20 cellular contexts compared by ENCODE assay signal in genomic region chr10:98047009-98047741, GRCh38. TPM values are rescaled to one million over a fixed set of nuclear protein-coding genes. Genes with fewer than 3 reads are reported as not detected.
A peak's percentile ranks its signal among the peaks of the same experiment; 100 is the strongest.
DNase-seq lines count a peak whose midpoint lies in the region; ATAC-seq and TF ChIP-seq lines count a peak whose summit lies in the region.
"Had no signal": no experiment of that assay in that cellular context is flagged by ENCODE, and none has a peak within 500 bp of the region (broad histone marks: within the 10 kb centered on the region; RNA-seq: fewer than 3 reads in every experiment).

No MANE protein-coding gene starts in this region.

- peaks cover 44% of the 10 kb centered on the region for H3K27me3 Mint-ChIP-seq in activated naive CD4-positive, alpha-beta T cell treated with anti-CD3 and anti-CD28 coated beads, Interleukin-2, amount 10 ng/mL, durations not matched to agents 7 days and 5 days

- H3K27ac ChIP-seq in aorta (ENCODE audit: low read depth in 1 of 2, low read length in 2 of 2) (no peak overlapping the region), sigmoid colon (no peak overlapping the region)
- H3K27ac ChIP-seq: 22Rv1, lower lobe of right lung, upper lobe of left lung had no signal

- TF ChIP-seq EP300 in sigmoid colon (IDR thresholded peaks at IDR 0.05) = no peak

- no peaks in the 10 kb centered on the region for H3K36me3 ChIP-seq in aorta (ENCODE audit: control insufficient read depth in 1 of 2, insufficient read depth in 2 of 2, low read length in 1 of 2)
- H3K36me3 ChIP-seq in sigmoid colon = no peaks in the 10 kb centered on the region
- H3K36me3 ChIP-seq: lower lobe of right lung, upper lobe of left lung had no signal

- peak; percentile 27 for ATAC-seq in left lobe of liver
- peak; percentile 64 for ATAC-seq in aorta (ENCODE audit: low FRiP score)
- ATAC-seq in GM18505 (IDR thresholded peaks at IDR 0.05; ENCODE audit: unreplicated experiment) = no peak
- ATAC-seq: activated naive CD8-positive, alpha-beta T cell treated with anti-CD3 and anti-CD28 coated beads, Interleukin-2, amount 50 U/mL, for 24 hours; HCT116; lower lobe of right lung; stimulated activated memory B cell treated with anti-CD40 and anti-IgM and Interleukin-4, amounts not matched to agents 10 μg/mL and 1 μg/mL and 100 μg/mL, for 72 hours had no signal

- intact Hi-C loops in aorta (cut with DNase I) = loop anchor here in 1 of 2 donors (5.0 kb wide), 1 partner anchor 255 kb away; no protein-coding TSS in a partner anchor
- intact Hi-C loops in sigmoid colon (cut with DNase I) = loop anchor here (10.0 kb wide), 1 partner anchor 252 kb away; no protein-coding TSS in a partner anchor

- no peak overlapping the region for H3K27ac Mint-ChIP-seq in activated naive CD4-positive, alpha-beta T cell treated with anti-CD3 and anti-CD28 coated beads, Interleukin-2, amount 10 ng/mL, durations not matched to agents 7 days and 5 days
- H3K27ac Mint-ChIP-seq: activated naive CD8-positive, alpha-beta T cell treated with anti-CD3 and anti-CD28 coated beads, Interleukin-2, amount 50 U/mL, for 24 hours; CD14-positive monocyte; stimulated activated memory B cell treated with anti-CD40 and anti-IgM and Interleukin-4, amounts not matched to agents 10 μg/mL and 1 μg/mL and 100 μg/mL, for 72 hours; T-helper 1 cell treated with Interleukin-12 subunit alpha and Interleukin-12 subunit beta and Interleukin-4 antibody, amounts not matched to agents 30 μg/mL and 1 μg/mL, for 36 hours had no signal

- CTCF ChIA-PET in activated naive CD4-positive, alpha-beta T cell treated with anti-CD3 and anti-CD28 coated beads, Interleukin-2, amount 10 ng/mL, durations not matched to agents 7 days and 5 days (lab: Charles Lee) = interaction anchor here (0.6 to 2.2 kb wide), 3 partner anchors 98 to 246 kb away, joined by 3 to 8 read pairs (median 3); no protein-coding TSS in a partner anchor

- H3K36me3 Mint-ChIP-seq in activated naive CD4-positive, alpha-beta T cell treated with anti-CD3 and anti-CD28 coated beads, Interleukin-2, amount 10 ng/mL, durations not matched to agents 7 days and 5 days = no peaks in the 10 kb centered on the region
- H3K36me3 Mint-ChIP-seq: CD14-positive monocyte; stimulated activated memory B cell treated with anti-CD40 and anti-IgM and Interleukin-4, amounts not matched to agents 10 μg/mL and 1 μg/mL and 100 μg/mL, for 72 hours had no signal

- peak; percentile 7 for DNase-seq in NCI-H82 (lab: John Stamatoyannopoulos, UW)
- no peak for DNase-seq in NCI-H82 treated with DMSO at 0.1 percent for 48 hours (lab: John Stamatoyannopoulos, UW; ENCODE audit: unreplicated experiment)
- DNase-seq in fibroblast of the aortic adventitia (ENCODE audit: low read depth) = peak; percentile 35
- DNase-seq in left lobe of liver (ENCODE audit: low spot score) = no peak
- DNase-seq in aorta = no peak
- DNase-seq in activated naive CD4-positive, alpha-beta T cell treated with anti-CD3 and anti-CD28 coated beads, Interleukin-2, amount 10 ng/mL, durations not matched to agents 7 days and 5 days = no peak
- DNase-seq in sigmoid colon = no peak
- DNase-seq: activated naive CD8-positive, alpha-beta T cell treated with anti-CD3 and anti-CD28 coated beads, Interleukin-2, amount 50 U/mL, for 24 hours; central memory CD4-positive, alpha-beta T cell; lower lobe of right lung; NCI-H2227 treated with DMSO at 0.1 percent for 48 hours; upper lobe of left lung had no signal

- H3K27me3 ChIP-seq in aorta (ENCODE audit: control insufficient read depth in 1 of 2, insufficient read depth in 2 of 2, low read length in 1 of 2) (peaks cover 0 to 3% of the 10 kb centered on the region in 2 donors), sigmoid colon (peaks cover 0 to 13% (median 0%) of the 10 kb centered on the region in 3 donors)
- H3K27me3 ChIP-seq: upper lobe of left lung had no signal

- H3K4me3 ChIP-seq in fibroblast of the aortic adventitia (ENCODE audit: low read depth, low read length) (no peak overlapping the region), aorta (ENCODE audit: low read length in 2 of 2) (no peak overlapping the region), sigmoid colon (no peak overlapping the region)
- H3K4me3 ChIP-seq: lower lobe of right lung, upper lobe of left lung had no signal

- no peaks in the 10 kb centered on the region for H3K9me3 Mint-ChIP-seq in activated naive CD4-positive, alpha-beta T cell treated with anti-CD3 and anti-CD28 coated beads, Interleukin-2, amount 10 ng/mL, durations not matched to agents 7 days and 5 days
- H3K9me3 Mint-ChIP-seq: activated naive CD8-positive, alpha-beta T cell treated with anti-CD3 and anti-CD28 coated beads, Interleukin-2, amount 50 U/mL, for 24 hours; stimulated activated memory B cell treated with anti-CD40 and anti-IgM and Interleukin-4, amounts not matched to agents 10 μg/mL and 1 μg/mL and 100 μg/mL, for 72 hours; T-helper 1 cell treated with Interleukin-12 subunit alpha and Interleukin-12 subunit beta and Interleukin-4 antibody, amounts not matched to agents 30 μg/mL and 1 μg/mL, for 36 hours had no signal

- H3K4me1 ChIP-seq in aorta (ENCODE audit: control insufficient read depth in 1 of 2, insufficient read depth in 2 of 2, low read length in 2 of 2) (no peaks in the 10 kb centered on the region), sigmoid colon (no peaks in the 10 kb centered on the region)
- H3K4me1 ChIP-seq: lower lobe of right lung, upper lobe of left lung had no signal

- TF ChIP-seq POLR2A in sigmoid colon (IDR thresholded peaks at IDR 0.05) (no peak), GM18505 (IDR thresholded peaks at IDR 0.05; ENCODE audit: borderline replicate concordance, extremely low read depth, insufficient read depth, insufficient read length) (no peak)

- no peaks in the 10 kb centered on the region for H3K9me3 ChIP-seq in aorta (ENCODE audit: control insufficient read depth, low read length)
- no peaks in the 10 kb centered on the region for H3K9me3 ChIP-seq in sigmoid colon
- H3K9me3 ChIP-seq: lower lobe of right lung, upper lobe of left lung had no signal

- no peak overlapping the region for H3K4me3 Mint-ChIP-seq in activated naive CD4-positive, alpha-beta T cell treated with anti-CD3 and anti-CD28 coated beads, Interleukin-2, amount 10 ng/mL, durations not matched to agents 7 days and 5 days
- H3K4me3 Mint-ChIP-seq: activated naive CD8-positive, alpha-beta T cell treated with anti-CD3 and anti-CD28 coated beads, Interleukin-2, amount 50 U/mL, for 24 hours; CD14-positive monocyte; stimulated activated memory B cell treated with anti-CD40 and anti-IgM and Interleukin-4, amounts not matched to agents 10 μg/mL and 1 μg/mL and 100 μg/mL, for 72 hours; T-helper 1 cell treated with Interleukin-12 subunit alpha and Interleukin-12 subunit beta and Interleukin-4 antibody, amounts not matched to agents 30 μg/mL and 1 μg/mL, for 36 hours had no signal

- TF ChIP-seq CTCF in fibroblast of the aortic adventitia (IDR thresholded peaks at IDR 0.05; ENCODE audit: insufficient read depth, low read length) (no peak), sigmoid colon (IDR thresholded peaks at IDR 0.05) (no peak)

- no peaks in the 10 kb centered on the region for H3K4me1 Mint-ChIP-seq in activated naive CD4-positive, alpha-beta T cell treated with anti-CD3 and anti-CD28 coated beads, Interleukin-2, amount 10 ng/mL, durations not matched to agents 7 days and 5 days
- H3K4me1 Mint-ChIP-seq: activated naive CD8-positive, alpha-beta T cell treated with anti-CD3 and anti-CD28 coated beads, Interleukin-2, amount 50 U/mL, for 24 hours had no signal

- WGBS in aorta, 2 donors = 34 to 35% methylated on average over 7 of the region's 7 CpGs
- 51 to 59% methylated on average over 7 of the region's 7 CpGs for whole genome bisulfite sequencing in sigmoid colon, 2 donors

RNA-seq across cellular contexts. Expression of gene CRTAC1, which starts 16.8 kb away (rescaled TPM):
- not detected in 2 replicates for total RNA-seq in fibroblast of the aortic adventitia (ENCODE audit: low replicate concordance)
- 0.28 TPM for total RNA-seq in left lobe of liver
- total RNA-seq in aorta = 10 to 100 TPM in 1 of 2 donors, 1 to 10 TPM in 1; 7.9 to 53.1 TPM
- 10 to 100 TPM in 1 of 2 donors, 1 to 10 TPM in 1; 2.9 to 19.0 TPM for polyA plus RNA-seq in aorta
- total RNA-seq in sigmoid colon = 1 to 10 TPM; 1.5 to 6.4 (median 3.8) TPM
- polyA plus RNA-seq in sigmoid colon = 1 to 10 TPM in 2 of 3 donors, not detected in 1; 1.2 to 1.4 TPM
- total RNA-seq: activated CD8-positive, alpha-beta memory T cell treated with anti-CD3 and anti-CD28 coated beads for 36 hours; fibroblast of villous mesenchyme had no signal
- polyA plus RNA-seq: CD14-positive monocyte had no signal

Comparison
In these comparisons a context has a peak if more than half of its experiments do, and no peak if none do; other contexts are left out.
1. DNase-seq: peak in NCI-H82 (single experiment) and fibroblast of the aortic adventitia (single experiment); none in NCI-H82 treated with DMSO at 0.1 percent for 48 hours (single experiment), left lobe of liver (single experiment), aorta (0 of 2), activated naive CD4-positive, alpha-beta T cell treated with anti-CD3 and anti-CD28 coated beads, Interleukin-2, amount 10 ng/mL, durations not matched to agents 7 days and 5 days (single experiment) and sigmoid colon (single experiment).